Comparison of ENCODE assay signal across 23 cellular contexts in the genomic region with DNA sequence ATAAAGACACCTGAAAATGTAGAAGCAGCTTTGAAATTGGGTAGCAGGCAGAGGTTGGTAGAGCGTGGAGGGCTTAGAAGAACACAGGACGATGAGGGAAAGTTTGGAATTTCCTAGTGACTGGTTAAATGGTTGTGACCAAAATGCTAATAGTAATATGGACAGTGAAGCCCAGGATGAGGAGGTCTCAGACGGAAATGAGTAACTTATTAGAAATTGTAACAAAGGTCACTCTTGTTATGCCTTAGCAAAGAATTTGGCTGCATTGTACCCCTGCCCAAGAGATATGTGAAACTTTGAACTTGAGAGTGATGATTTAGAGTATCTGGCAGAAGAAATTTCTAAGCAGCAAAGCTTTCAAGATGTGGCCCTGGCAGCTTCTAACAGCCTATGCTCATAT.
"Had no signal": no experiment of that assay in that cellular context is flagged by ENCODE, and none has a peak within 500 bp of the region (broad histone marks: within the 10 kb centered on the region; RNA-seq: fewer than 3 reads in every experiment).

No MANE protein-coding gene starts in this region.

- ATAC-seq: HepG2, Panc1, Right ventricle myocardium inferior, SK-N-SH treated with all-trans-retinoic acid at 6 μM for 48 hours had no signal

- H3K27me3 ChIP-seq: SJCRH30 had no signal

- H3K27ac ChIP-seq: RWPE1, SJCRH30 had no signal

- H3K9me3 ChIP-seq: SJCRH30 had no signal

- H3K4me3 ChIP-seq: SJCRH30 had no signal

- H3K36me3 ChIP-seq: SJCRH30 had no signal

- DNase-seq: IMR-90, Karpas-422, KG1, MM.1S, NCI-H1048, NCI-H1105 treated with DMSO at 0.1 percent for 48 hours, NCI-H1417 treated with DMSO at 0.1 percent for 48 hours, NCI-H146, NCI-H1694 treated with DMSO at 0.1 percent for 48 hours, NCI-H1930, NCI-H2081, NCI-H2107, NCI-H2227 treated with DMSO at 0.1 percent for 48 hours, NCI-H524, NCI-H526 treated with DMSO at 0.1 percent for 48 hours, NCI-H748 treated with DMSO at 0.1 percent for 48 hours, SHP77 treated with DMSO at 0.1 percent for 48 hours, SJCRH30 had no signal
